13 cellular contexts compared by ENCODE assay signal in the genomic region with DNA sequence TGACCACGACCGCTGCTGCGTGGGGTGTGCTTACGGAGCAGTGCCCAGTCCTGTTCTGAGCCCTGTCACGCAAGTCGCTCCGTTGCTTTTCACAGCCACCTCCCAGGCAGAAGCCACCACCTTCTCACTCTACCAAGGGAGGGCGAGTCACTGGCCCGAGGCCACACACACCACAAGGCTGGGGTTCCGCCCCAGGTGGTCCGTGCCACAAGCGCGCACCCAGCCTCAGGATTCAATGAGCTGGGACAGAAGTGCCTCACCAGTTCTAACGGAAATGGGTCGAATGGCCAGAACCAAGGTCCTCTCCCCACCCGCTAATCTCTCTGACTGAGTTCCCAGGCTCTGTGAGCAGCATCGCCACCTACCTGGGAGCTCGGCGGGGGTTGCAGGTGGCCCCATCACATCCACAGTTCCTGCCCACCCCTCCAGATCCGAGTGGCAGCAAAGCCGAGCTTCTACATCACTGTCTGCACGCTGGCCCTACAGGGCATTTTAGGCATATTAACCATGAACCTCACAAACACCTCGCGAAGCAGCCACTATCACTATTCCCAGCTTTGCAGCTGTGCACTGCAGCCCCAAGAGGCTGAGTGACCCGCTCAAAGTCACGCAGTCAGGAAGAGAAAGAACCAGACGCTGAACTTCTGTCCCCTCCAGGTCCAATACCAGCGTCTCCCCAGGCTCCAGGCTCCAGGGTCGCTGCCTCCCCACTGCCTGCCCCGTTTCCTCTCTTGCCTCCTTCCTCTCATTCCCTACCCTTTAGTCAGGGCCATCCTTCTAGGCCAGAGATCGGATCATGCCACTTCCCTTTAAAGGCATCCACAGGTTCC.
A peak's percentile ranks its signal among the peaks of the same experiment; 100 is the strongest.
DNase-seq lines count a peak whose midpoint lies in the region; ATAC-seq, FAIRE-seq and TF ChIP-seq lines count a peak whose summit lies in the region.
"Had no signal": no experiment of that assay in that cellular context is flagged by ENCODE, and none has a peak within 500 bp of the region (broad histone marks: within the 10 kb centered on the region; RNA-seq: fewer than 3 reads in every experiment).

No MANE protein-coding gene starts in this region.

- H3K36me3 ChIP-seq in left lung (no peaks in the 10 kb centered on the region), prostate gland (no peaks in the 10 kb centered on the region)
- H3K36me3 ChIP-seq: SJCRH30 had no signal

- ATAC-seq in GM19468 (IDR thresholded peaks at IDR 0.05; ENCODE audit: extremely low read depth, unreplicated experiment) (peak; percentile 38), HG03095 (IDR thresholded peaks at IDR 0.05; ENCODE audit: unreplicated experiment) (peak; percentile 66), left lung (no peak)
- ATAC-seq: stimulated activated naive CD8-positive, alpha-beta T cell treated with anti-CD3 and anti-CD28 coated beads, Interleukin-15, Interleukin-2, amounts not matched to agents 100 U/mL and 50 U/mL, for 24 hours had no signal

- TF ChIP-seq CTCF in left lung (IDR thresholded peaks at IDR 0.05) (no peak), prostate gland (IDR thresholded peaks at IDR 0.05) (no peak)

- 74% methylated on average over 30 of the region's 31 CpGs for WGBS in prostate gland

- no peak overlapping the region for H3K4me3 ChIP-seq in left lung
- no peak overlapping the region for H3K4me3 ChIP-seq in prostate gland
- H3K4me3 ChIP-seq: SJCRH30 had no signal

- no peaks in the 10 kb centered on the region for H3K9me3 ChIP-seq in left lung
- no peaks in the 10 kb centered on the region for H3K9me3 ChIP-seq in prostate gland
- H3K9me3 ChIP-seq: SJCRH30 had no signal

- peak; percentile 49 for DNase-seq in GM18507 (ENCODE audit: extremely low spot score, insufficient read length, low read depth)
- peak; percentile 27 to 48 for DNase-seq in left lung
- DNase-seq in prostate gland (ENCODE audit: low spot score), result no peak
- no peak for DNase-seq in midbrain (lab: John Stamatoyannopoulos, UW)
- DNase-seq in COR-L47 (lab: John Stamatoyannopoulos, UW), result no peak
- no peak for DNase-seq in AG08395 (ENCODE audit: low spot score)
- DNase-seq: activated CD4-positive, alpha-beta memory T cell treated with anti-CD3 and anti-CD28 coated beads for 36 hours; hypothalamus; NCI-H2081; SJCRH30; stimulated activated naive CD8-positive, alpha-beta T cell treated with anti-CD3 and anti-CD28 coated beads, Interleukin-15, Interleukin-2, amounts not matched to agents 100 U/mL and 50 U/mL, for 24 hours had no signal

- H3K4me1 ChIP-seq in left lung (peaks cover 0 to 9% of the 10 kb centered on the region in 2 donors), prostate gland (replicated peaks) (no peaks in the 10 kb centered on the region)
- H3K4me1 ChIP-seq: SJCRH30 had no signal

- intact Hi-C loops in left lung (cut with DNase I) (no loop called here), prostate gland (cut with DNase I) (no loop called here)

- H3K27me3 ChIP-seq in left lung, result peaks cover 0 to 23% of the 10 kb centered on the region in 2 donors
- H3K27me3 ChIP-seq in prostate gland (replicated peaks; ENCODE audit: insufficient read depth), result no peaks in the 10 kb centered on the region
- H3K27me3 ChIP-seq: SJCRH30 had no signal

- TF ChIP-seq POLR2A in prostate gland (IDR thresholded peaks at IDR 0.05), result no peak

- no peak overlapping the region for H3K27ac ChIP-seq in left lung
- H3K27ac ChIP-seq in prostate gland, result no peak overlapping the region
- H3K27ac ChIP-seq: SJCRH30 had no signal

- FAIRE-seq in GM18507 (lab: Jason Lieb, UNC), result peak; percentile 77

Comparison
In these comparisons a context has a peak if more than half of its experiments do, and no peak if none do; other contexts are left out.
1. DNase-seq: peak in GM18507 (single experiment) and left lung (2 of 2); none in prostate gland (single experiment), midbrain (single experiment), COR-L47 (single experiment) and AG08395 (single experiment).